ENCODE assay signal across 10 cellular contexts in genomic region chr2:176817061-176817565, GRCh38.
A peak's percentile ranks its signal among the peaks of the same experiment; 100 is the strongest.
DNase-seq lines count a peak whose midpoint lies in the region; ATAC-seq, FAIRE-seq and TF ChIP-seq lines count a peak whose summit lies in the region.
"Had no signal": no experiment of that assay in that cellular context is flagged by ENCODE, and none has a peak within 500 bp of the region (broad histone marks: within the 10 kb centered on the region; RNA-seq: fewer than 3 reads in every experiment).

No MANE protein-coding gene starts in this region.

- TF ChIP-seq POLR2A in H54 (IDR thresholded peaks at IDR 0.05; ENCODE audit: low read depth, low read length) = no peak

- TF ChIP-seq CTCF in BE2C (IDR thresholded peaks at IDR 0.05; ENCODE audit: low read depth, low read length) = peak; percentile 40

- no peaks in the 10 kb centered on the region for H3K36me3 ChIP-seq in BE2C

- FAIRE-seq in H54 (lab: Jason Lieb, UNC) = no peak

- H3K4me1 ChIP-seq in BE2C = no peaks in the 10 kb centered on the region

- H3K4me3 ChIP-seq in BE2C (ENCODE audit: low read depth, low read length) = no peak overlapping the region
- H3K4me3 ChIP-seq: PC-9 had no signal

- H3K9me3 ChIP-seq in BE2C = no peaks in the 10 kb centered on the region

- no peaks in the 10 kb centered on the region for H3K27me3 ChIP-seq in BE2C

- peak; percentile 15 for DNase-seq in BE2C
- DNase-seq in H54 (ENCODE audit: insufficient read length, low spot score) = peak; percentile 16
- peak; percentile 36 for DNase-seq in iPS-NIHi11 (ENCODE audit: low spot score)
- no peak for DNase-seq in H4 (ENCODE audit: low spot score)
- no peak for DNase-seq in effector CD8-positive, alpha-beta T cell (lab: John Stamatoyannopoulos, UW)
- no peak for DNase-seq in SIG-M5 (lab: John Stamatoyannopoulos, UW)
- DNase-seq: hippocampal formation, PC-9 had no signal

- ATAC-seq in SK-N-SH treated with all-trans-retinoic acid at 6 μM for 48 hours (peak; percentile 79), GM19023 (IDR thresholded peaks at IDR 0.05; ENCODE audit: unreplicated experiment) (no peak)

TF ChIP-seq in SK-N-SH treated with all-trans-retinoic acid at 6 μM for 48 hours, 23 proteins besides CTCF, POLR2A, EP300 and RAD21:
- TF ChIP-seq PATZ1 (CRISPR knock-in tag; IDR thresholded peaks at IDR 0.05; ENCODE audit: borderline replicate concordance) = no peak
- no peak for TF ChIP-seq CSRNP3 (CRISPR knock-in tag; IDR thresholded peaks at IDR 0.05)
- no peak for TF ChIP-seq TCF4 (CRISPR knock-in tag; IDR thresholded peaks at IDR 0.05; ENCODE audit: borderline replicate concordance)
- no peak for TF ChIP-seq PPARA (CRISPR knock-in tag; IDR thresholded peaks at IDR 0.05; ENCODE audit: borderline replicate concordance)
- no peak for TF ChIP-seq OSR1 (CRISPR knock-in tag; IDR thresholded peaks at IDR 0.05)
- TF ChIP-seq TOX (CRISPR knock-in tag; IDR thresholded peaks at IDR 0.05; ENCODE audit: borderline replicate concordance) = no peak
- no peak for TF ChIP-seq CSDC2 (CRISPR knock-in tag; IDR thresholded peaks at IDR 0.05)
- no peak for TF ChIP-seq ISL1 (CRISPR knock-in tag; IDR thresholded peaks at IDR 0.05)
- TF ChIP-seq ZC3H10 (CRISPR knock-in tag; IDR thresholded peaks at IDR 0.05) = no peak
- no peak for TF ChIP-seq ZNF70 (CRISPR knock-in tag; IDR thresholded peaks at IDR 0.05)
- TF ChIP-seq ESRRG (CRISPR knock-in tag; IDR thresholded peaks at IDR 0.05) = no peak
- TF ChIP-seq ZNF8 (CRISPR knock-in tag; IDR thresholded peaks at IDR 0.05) = no peak
- TF ChIP-seq POU6F1 (CRISPR knock-in tag; IDR thresholded peaks at IDR 0.05; ENCODE audit: borderline replicate concordance, low read depth) = no peak
- TF ChIP-seq RARB (CRISPR knock-in tag; IDR thresholded peaks at IDR 0.05) = no peak
- TF ChIP-seq GLIS3 (CRISPR knock-in tag; IDR thresholded peaks at IDR 0.05) = no peak

Comparison
In these comparisons a context has a peak if more than half of its experiments do, and no peak if none do; other contexts are left out.
1. DNase-seq: peak in BE2C (single experiment), H54 (single experiment) and iPS-NIHi11 (single experiment); none in H4 (single experiment), effector CD8-positive, alpha-beta T cell (single experiment) and SIG-M5 (single experiment).